Comparison of ENCODE assay signal across 24 cellular contexts in genomic region chr7:133781481-133782090, GRCh38.
DNase-seq lines count a peak whose midpoint lies in the region; TF ChIP-seq lines count a peak whose summit lies in the region.
"Had no signal": no experiment of that assay in that cellular context is flagged by ENCODE, and none has a peak within 500 bp of the region (broad histone marks: within the 10 kb centered on the region; RNA-seq: fewer than 3 reads in every experiment).

No MANE protein-coding gene starts in this region.

- peak; percentile 12 for DNase-seq in DMS 273 (lab: John Stamatoyannopoulos, UW; ENCODE audit: unreplicated experiment)
- DNase-seq in DMS 273 treated with DMSO at 0.1 percent for 48 hours (lab: John Stamatoyannopoulos, UW), result no peak
- peak; percentile 25 for DNase-seq in NB4 (ENCODE audit: low read depth)
- peak; percentile 84 for DNase-seq in NCI-H69 (lab: John Stamatoyannopoulos, UW)
- peak; percentile 22 for DNase-seq in nephron progenitor cell
- no peak for DNase-seq in MCF 10A (ENCODE audit: unreplicated experiment)
- no peak for DNase-seq in coronary artery (ENCODE audit: low spot score)
- DNase-seq: DMS53; NCI-H1105; NCI-H1436 treated with DMSO at 0.1 percent for 48 hours; NCI-H187 treated with DMSO at 0.1 percent for 48 hours; NCI-H2107; NCI-H446; NCI-H526 treated with DMSO at 0.1 percent for 48 hours; NK-92 treated with Interleukin-12 subunit alpha and Interleukin-12 subunit beta, amount 100 ng/mL, for 24 hours; PC-9; T-cell had no signal

- H3K4me1 Mint-ChIP-seq in nephron progenitor cell, result peaks cover 23% of the 10 kb centered on the region
- H3K4me1 Mint-ChIP-seq in MCF 10A (ENCODE audit: insufficient read depth, unreplicated experiment), result no peaks in the 10 kb centered on the region
- H3K4me1 Mint-ChIP-seq: B cell, CD14-positive monocyte, IgD-negative memory B cell, T-cell had no signal

- TF ChIP-seq POLR2A in NB4 (IDR thresholded peaks at IDR 0.05; ENCODE audit: extremely low read depth, insufficient read length), result no peak

- H3K4me3 Mint-ChIP-seq in nephron progenitor cell (no peak overlapping the region), MCF 10A (ENCODE audit: unreplicated experiment) (no peak overlapping the region)
- H3K4me3 Mint-ChIP-seq: B cell, CD14-positive monocyte, IgD-negative memory B cell, T-cell had no signal

- H3K4me3 ChIP-seq in NB4 (ENCODE audit: low read depth, low read length), result no peak overlapping the region
- no peak overlapping the region for H3K4me3 ChIP-seq in coronary artery
- H3K4me3 ChIP-seq: PC-9, SJCRH30 had no signal

- H3K27ac ChIP-seq in coronary artery, result no peak overlapping the region
- H3K27ac ChIP-seq: 22Rv1, HL-60, KMS-11, PC-9, SJCRH30 had no signal

- intact Hi-C loops in MCF 10A (cut with micrococcal nuclease), result no loop called here

- no TSS peak for BruUV-seq in MCF 10A (replicated peaks; lab: Mats Ljungman, UMichigan)

- H3K36me3 Mint-ChIP-seq in nephron progenitor cell (ENCODE audit: low read depth) (peaks cover 17% of the 10 kb centered on the region), MCF 10A (ENCODE audit: insufficient read depth, unreplicated experiment) (peaks cover 9% of the 10 kb centered on the region)

- CTCF ChIA-PET in MCF 10A (lab: Yijun Ruan, JAX), result interaction anchor here (0.6 to 1.0 kb wide), 4 partner anchors 10 to 683 kb away, joined by 3 to 4 read pairs (median 3); no protein-coding TSS in a partner anchor

- H3K9me3 Mint-ChIP-seq in nephron progenitor cell, result no peaks in the 10 kb centered on the region
- no peaks in the 10 kb centered on the region for H3K9me3 Mint-ChIP-seq in MCF 10A (ENCODE audit: unreplicated experiment)

- H3K27me3 Mint-ChIP-seq in nephron progenitor cell (ENCODE audit: low read depth, poor library complexity) (no peaks in the 10 kb centered on the region), MCF 10A (ENCODE audit: insufficient read depth, unreplicated experiment) (no peaks in the 10 kb centered on the region)
- H3K27me3 Mint-ChIP-seq: B cell, IgD-negative memory B cell, T-cell had no signal

- POLR2A ChIA-PET in MCF 10A (lab: Yijun Ruan, JAX), result interaction anchor here (1.5 kb wide), 1 partner anchor 8 kb away, joined by 4 read pairs; no protein-coding TSS in a partner anchor

- H3K27ac Mint-ChIP-seq in nephron progenitor cell (peak overlapping the region; percentile 85), MCF 10A (ENCODE audit: low read depth, unreplicated experiment) (no peak overlapping the region)
- H3K27ac Mint-ChIP-seq: B cell, CD14-positive monocyte, T-cell had no signal

- TF ChIP-seq CTCF in NB4 (IDR thresholded peaks at IDR 0.05; ENCODE audit: low read depth, low read length) (no peak), nephron progenitor cell (IDR thresholded peaks at IDR 0.05) (no peak), MCF 10A (IDR thresholded peaks at IDR 0.05; ENCODE audit: unreplicated experiment) (no peak), coronary artery (IDR thresholded peaks at IDR 0.05) (no peak)

Comparison
In these comparisons a context has a peak if more than half of its experiments do, and no peak if none do; other contexts are left out.
1. DNase-seq: peak in DMS 273 (single experiment), NB4 (single experiment), NCI-H69 (single experiment) and nephron progenitor cell (single experiment); none in DMS 273 treated with DMSO at 0.1 percent for 48 hours (single experiment), MCF 10A (single experiment) and coronary artery (single experiment).